21 cellular contexts compared by ENCODE assay signal in genomic region chr10:62640386-62640785, GRCh38.
A peak's percentile ranks its signal among the peaks of the same experiment; 100 is the strongest.
DNase-seq lines count a peak whose midpoint lies in the region; ATAC-seq, FAIRE-seq and TF ChIP-seq lines count a peak whose summit lies in the region.
"Had no signal": no experiment of that assay in that cellular context is flagged by ENCODE, and none has a peak within 500 bp of the region (broad histone marks: within the 10 kb centered on the region; RNA-seq: fewer than 3 reads in every experiment).

No MANE protein-coding gene starts in this region.

- H3K27ac ChIP-seq in mammary epithelial cell (ENCODE audit: insufficient read depth, low read depth, low read length): no peak overlapping the region
- H3K27ac ChIP-seq in neuronal stem cell (replicated peaks; ENCODE audit: low read length): no peak overlapping the region
- H3K27ac ChIP-seq: brain microvascular endothelial cell, ovary, sigmoid colon, suprapubic skin had no signal

- H3K27me3 ChIP-seq in mammary epithelial cell (ENCODE audit: insufficient read depth, low read length) (no peaks in the 10 kb centered on the region), neuronal stem cell (ENCODE audit: control insufficient read depth in 3 of 3, insufficient read depth in 3 of 3, low read depth in 1 of 3, low read length in 3 of 3) (no peaks in the 10 kb centered on the region)
- H3K27me3 ChIP-seq: brain microvascular endothelial cell, ovary, sigmoid colon, suprapubic skin had no signal

- no peak overlapping the region for H3K4ac ChIP-seq in neuronal stem cell (ENCODE audit: low read length)

- no peaks in the 10 kb centered on the region for H3K79me2 ChIP-seq in mammary epithelial cell (ENCODE audit: insufficient read depth, low read length)

- H3K9ac ChIP-seq in mammary epithelial cell (ENCODE audit: insufficient read depth, low read length) (no peak overlapping the region), neuronal stem cell (ENCODE audit: low read depth, low read length, poor library complexity) (no peak overlapping the region)

- H2BK15ac ChIP-seq in neuronal stem cell (ENCODE audit: low read length): no peak overlapping the region

- H3K14ac ChIP-seq in neuronal stem cell (ENCODE audit: low read length): no peak overlapping the region

- H4K8ac ChIP-seq in neuronal stem cell (ENCODE audit: low read depth, low read length): no peak overlapping the region

- no peak for TF ChIP-seq CTCF in HFF-Myc (IDR thresholded peaks at IDR 0.05; ENCODE audit: low read depth, low read length, missing control alignments)
- no peak for TF ChIP-seq CTCF in mammary epithelial cell (conservative IDR thresholded peaks at IDR 0.05 in 1 of 2, IDR thresholded peaks at IDR 0.05 in 1 of 2; ENCODE audit: extremely low read depth in 1 of 2, insufficient read depth in 1 of 2, low read depth in 1 of 2, low read length in 2 of 2)
- TF ChIP-seq CTCF in GM20000 (IDR thresholded peaks at IDR 0.05; ENCODE audit: extremely low read depth, missing control alignments): no peak

- DNase-seq in Daoy (ENCODE audit: low read depth) (peak; percentile 67), HFF-Myc (ENCODE audit: extremely low read depth, low read depth) (peak; percentile 55), mammary epithelial cell (peak; percentile 58), neuronal stem cell (ENCODE audit: low spot score) (no peak), GM20000 (ENCODE audit: low spot score) (no peak), urothelium cell line (ENCODE audit: low spot score) (no peak)
- DNase-seq: activated CD4-positive, alpha-beta T cell treated with anti-CD3 and anti-CD28 coated beads for 4 hours; activated naive CD4-positive, alpha-beta T cell treated with anti-CD3 and anti-CD28 coated beads, Interleukin-2, amount 50 U/mL, for 16 hours; brain microvascular endothelial cell; C1 segment of cervical spinal cord; hippocampal formation; KBM-7; kidney glomerular epithelial cell; NCI-H2227 treated with DMSO at 0.1 percent for 48 hours; ovary; SHP77 treated with DMSO at 0.1 percent for 48 hours; sigmoid colon; stimulated activated CD4-positive, alpha-beta T cell treated with anti-CD3 and anti-CD28 coated beads, Interleukin-4, amount 100 ng/mL, for 1 hour had no signal

- H3K79me1 ChIP-seq in neuronal stem cell (ENCODE audit: low read depth, low read length): no peaks in the 10 kb centered on the region

- peaks cover 14% of the 10 kb centered on the region for H3K4me1 ChIP-seq in mammary epithelial cell (ENCODE audit: insufficient read depth, low read length)
- peaks cover 0 to 3% of the 10 kb centered on the region in 2 donors for H3K4me1 ChIP-seq in neuronal stem cell (ENCODE audit: control insufficient read depth in 2 of 2, insufficient read depth in 1 of 2, low read depth in 1 of 2, low read length in 2 of 2)
- H3K4me1 ChIP-seq: sigmoid colon had no signal

- no peaks in the 10 kb centered on the region for H4K20me1 ChIP-seq in mammary epithelial cell (ENCODE audit: insufficient read depth, low read length)

- H3K18ac ChIP-seq in neuronal stem cell (ENCODE audit: low read length): no peak overlapping the region

- no peak overlapping the region for H2AFZ ChIP-seq in mammary epithelial cell (ENCODE audit: low read depth, low read length)
- H2AFZ ChIP-seq in neuronal stem cell (ENCODE audit: low read length): peak overlapping the region; percentile 28

- no peak for FAIRE-seq in urothelium cell line (lab: Jason Lieb, UNC)

- H3K36me3 ChIP-seq in mammary epithelial cell (ENCODE audit: insufficient read depth, low read length) (no peaks in the 10 kb centered on the region), neuronal stem cell (replicated peaks in 1 of 2; ENCODE audit: control insufficient read depth in 2 of 2, insufficient read depth in 2 of 2, low read length in 2 of 2) (no peaks in the 10 kb centered on the region)
- H3K36me3 ChIP-seq: brain microvascular endothelial cell, ovary, sigmoid colon, suprapubic skin had no signal

- H3K4me2 ChIP-seq in mammary epithelial cell (ENCODE audit: insufficient read depth, low read depth, low read length): no peak overlapping the region
- no peak overlapping the region for H3K4me2 ChIP-seq in neuronal stem cell (ENCODE audit: insufficient read depth, low read length, poor library complexity, severe bottlenecking)

- no peak overlapping the region for H4K91ac ChIP-seq in neuronal stem cell (ENCODE audit: low read depth, low read length, poor library complexity)

- no peak overlapping the region for H2AK5ac ChIP-seq in neuronal stem cell (ENCODE audit: low read depth, low read length)

- ATAC-seq in HG03432 (IDR thresholded peaks at IDR 0.05; ENCODE audit: unreplicated experiment): no peak
- ATAC-seq: esophagus mucosa had no signal

- BruUV-seq in mammary epithelial cell (replicated peaks; lab: Mats Ljungman, UMichigan): no TSS peak

- CTCF ChIA-PET in mammary epithelial cell (lab: Charles Lee; ENCODE audit: low non-redundant PET): no interaction called here

- H2BK12ac ChIP-seq in neuronal stem cell (ENCODE audit: low read length): no peak overlapping the region

- H2BK120ac ChIP-seq in neuronal stem cell (ENCODE audit: low read depth, low read length): no peak overlapping the region

- dilution Hi-C loops in mammary epithelial cell (cut with HindIII; ENCODE audit: low sequenced_read_pairs): no loop called here

- H3K4me3 ChIP-seq in HFF-Myc (replicated peaks; ENCODE audit: low read depth, low read length): no peak overlapping the region
- H3K4me3 ChIP-seq in mammary epithelial cell (replicated peaks in 1 of 3; ENCODE audit: insufficient read depth in 1 of 3, low read depth in 2 of 3, low read length in 3 of 3): no peak overlapping the region
- H3K4me3 ChIP-seq in neuronal stem cell (ENCODE audit: low read length in 2 of 2): no peak overlapping the region
- H3K4me3 ChIP-seq: ovary, sigmoid colon, suprapubic skin had no signal

- intact Hi-C loops in mammary epithelial cell (cut with micrococcal nuclease): no loop called here

- WGBS in mammary epithelial cell (ENCODE audit: low coverage, missing lambda C conversion rate): 43% methylated on average over 1 of the region's 1 CpG
- WGBS in neuronal stem cell (ENCODE audit: extremely low coverage in 2 of 2, insufficient read length in 2 of 2, insufficient replicate concordance in 1 of 2), 2 donors: no CpG with 5 or more reads among the region's 1 CpG

- in situ Hi-C loops in mammary epithelial cell (cut with MboI; ENCODE audit: low sequenced_read_pairs in 2 of 2): no loop called here

- H3K9me3 ChIP-seq in mammary epithelial cell (replicated peaks; ENCODE audit: insufficient read depth, low read length): no peaks in the 10 kb centered on the region
- H3K9me3 ChIP-seq in neuronal stem cell (replicated peaks in 1 of 2; ENCODE audit: control insufficient read depth in 2 of 2, insufficient read depth in 1 of 2, low read depth in 1 of 2, low read length in 2 of 2): no peaks in the 10 kb centered on the region
- H3K9me3 ChIP-seq: ovary, sigmoid colon, suprapubic skin had no signal

- no peak overlapping the region for H2BK5ac ChIP-seq in neuronal stem cell (ENCODE audit: low read length)

- H3K23ac ChIP-seq in neuronal stem cell (ENCODE audit: low read depth, low read length, poor library complexity): no peak overlapping the region

Comparison
In these comparisons a context has a peak if more than half of its experiments do, and no peak if none do; other contexts are left out.
1. DNase-seq: peak in Daoy (single experiment), HFF-Myc (single experiment) and mammary epithelial cell (single experiment); none in neuronal stem cell (single experiment), GM20000 (single experiment) and urothelium cell line (single experiment).